ENCODE assay signal across 16 cellular contexts in the genomic region with DNA sequence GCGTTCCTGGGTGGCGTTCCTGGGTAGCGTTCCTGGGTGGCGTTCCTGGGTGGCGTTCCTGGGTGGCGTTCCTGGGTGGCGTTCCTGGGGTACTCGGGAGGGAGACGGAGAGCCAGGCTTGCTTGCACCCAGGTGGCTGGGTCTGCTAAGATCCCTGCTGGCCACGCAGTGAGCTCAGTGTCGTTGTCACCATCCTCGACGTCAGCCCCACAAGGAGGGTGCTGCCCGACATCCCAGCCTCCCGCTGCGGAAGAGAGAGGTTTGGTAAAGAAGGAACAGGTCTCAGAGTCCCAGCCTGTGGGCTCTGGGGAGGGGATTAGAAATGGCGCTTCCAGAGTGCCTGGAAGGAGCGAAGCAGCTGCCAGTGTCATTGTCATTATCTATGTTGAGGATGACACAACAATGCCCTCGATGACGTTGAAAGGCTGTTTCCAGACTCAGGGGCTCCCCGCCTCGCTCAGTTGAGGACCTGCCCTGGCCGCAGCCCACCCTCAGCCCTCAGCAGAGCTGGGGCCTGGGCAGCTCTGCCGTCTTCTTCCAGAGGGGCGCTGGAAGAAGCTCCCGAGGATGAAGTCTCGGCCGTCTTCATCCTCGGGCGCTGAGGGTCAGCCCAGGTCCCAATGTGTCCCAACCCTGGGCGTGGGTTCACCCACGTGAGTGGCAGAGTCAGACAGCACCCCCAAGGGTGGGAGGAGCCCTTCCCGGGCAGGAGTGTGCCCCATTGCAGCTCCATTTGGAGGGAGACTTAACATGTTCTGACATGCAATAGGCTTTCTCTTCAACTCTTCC.
A peak's percentile ranks its signal among the peaks of the same experiment; 100 is the strongest.
DNase-seq lines count a peak whose midpoint lies in the region; ATAC-seq and TF ChIP-seq lines count a peak whose summit lies in the region.
"Had no signal": no experiment of that assay in that cellular context is flagged by ENCODE, and none has a peak within 500 bp of the region (broad histone marks: within the 10 kb centered on the region; RNA-seq: fewer than 3 reads in every experiment).

No MANE protein-coding gene starts in this region.

- H3K4me1 ChIP-seq in lower lobe of right lung (no peaks in the 10 kb centered on the region), sigmoid colon (no peaks in the 10 kb centered on the region)

- ATAC-seq in Right ventricle myocardium inferior (no peak), lower lobe of right lung (no peak)
- ATAC-seq: PC-3 had no signal

- TF ChIP-seq POLR2A in sigmoid colon (IDR thresholded peaks at IDR 0.05): no peak

- H3K36me3 ChIP-seq in lower lobe of right lung: no peaks in the 10 kb centered on the region
- no peaks in the 10 kb centered on the region for H3K36me3 ChIP-seq in sigmoid colon

- H3K9me3 ChIP-seq in lower lobe of right lung (no peaks in the 10 kb centered on the region), sigmoid colon (no peaks in the 10 kb centered on the region)

- H3K27ac ChIP-seq in lower lobe of right lung (no peak overlapping the region), sigmoid colon (no peak overlapping the region)

- no peak overlapping the region for H3K4me3 ChIP-seq in lower lobe of right lung
- H3K4me3 ChIP-seq in sigmoid colon: no peak overlapping the region

- TF ChIP-seq CTCF in lower lobe of right lung (IDR thresholded peaks at IDR 0.05): no peak
- no peak for TF ChIP-seq CTCF in sigmoid colon (IDR thresholded peaks at IDR 0.05)

- intact Hi-C loops in cardiac septum (cut with DNase I) (no loop called here), Right ventricle myocardium inferior (cut with DNase I) (no loop called here), lower lobe of right lung (cut with DNase I) (no loop called here), sigmoid colon (cut with DNase I) (no loop called here)

- H3K27me3 ChIP-seq in lower lobe of right lung (ENCODE audit: low read depth): peaks cover 4% of the 10 kb centered on the region
- H3K27me3 ChIP-seq in sigmoid colon: peaks cover 0 to 17% (median 0%) of the 10 kb centered on the region in 3 donors

- 88 to 91% methylated on average over 33 of the region's 33 CpGs for WGBS in sigmoid colon, 2 donors

- in situ Hi-C loops in G401 (cut with HindIII; ENCODE audit: low sequenced_read_pairs): loop anchor here (10.0 kb wide), 1 partner anchor 212 kb away; no protein-coding TSS in a partner anchor

- DNase-seq in cardiac septum (ENCODE audit: low spot score) (peak; percentile 70), Right ventricle myocardium inferior (ENCODE audit: missing footprints) (no peak), lower lobe of right lung (peak; percentile 19), sigmoid colon (peak; percentile 50), G401 (ENCODE audit: low spot score) (no peak), NOMO-1 (lab: John Stamatoyannopoulos, UW; ENCODE audit: unreplicated experiment in 2 of 2) (no peak)
- no peak for DNase-seq in NK-92 treated with Interleukin-12 subunit alpha and Interleukin-12 subunit beta, amount 100 ng/mL, for 24 hours (lab: John Stamatoyannopoulos, UW)
- DNase-seq: AML-193, DMS79, H9, IMR-90, NCI-H1417 treated with DMSO at 0.1 percent for 48 hours, NCI-H2081 treated with DMSO at 0.1 percent for 48 hours, NCI-H226, NCI-H526, PC-3 had no signal

- TF ChIP-seq EP300 in sigmoid colon (IDR thresholded peaks at IDR 0.05): no peak

Comparison
In these comparisons a context has a peak if more than half of its experiments do, and no peak if none do; other contexts are left out.
1. DNase-seq: peak in cardiac septum (single experiment), lower lobe of right lung (single experiment) and sigmoid colon (single experiment); none in Right ventricle myocardium inferior (single experiment), G401 (single experiment), NK-92 treated with Interleukin-12 subunit alpha and Interleukin-12 subunit beta, amount 100 ng/mL, for 24 hours (single experiment) and NOMO-1 (0 of 2).